Comparison of ENCODE assay signal across 7 cellular contexts in genomic region chr7:108771853-108772252, GRCh38.
"Had no signal": no experiment of that assay in that cellular context is flagged by ENCODE, and none has a peak within 500 bp of the region (broad histone marks: within the 10 kb centered on the region; RNA-seq: fewer than 3 reads in every experiment).

No MANE protein-coding gene starts in this region.

- DNase-seq: GM23248, GOT3, H7, HFFc6, KBM-7 had no signal

- H2AFZ ChIP-seq: GM23248 had no signal

- H3K9me3 ChIP-seq: HAP-1 had no signal

- H3K9ac ChIP-seq: GM23248 had no signal

- H3K4me3 ChIP-seq: GM23248, HAP-1 had no signal

- H3K27ac ChIP-seq: GM23248, HL-60 had no signal

- H3K36me3 ChIP-seq: HAP-1 had no signal
